10 cellular contexts compared by ENCODE assay signal in the genomic region with DNA sequence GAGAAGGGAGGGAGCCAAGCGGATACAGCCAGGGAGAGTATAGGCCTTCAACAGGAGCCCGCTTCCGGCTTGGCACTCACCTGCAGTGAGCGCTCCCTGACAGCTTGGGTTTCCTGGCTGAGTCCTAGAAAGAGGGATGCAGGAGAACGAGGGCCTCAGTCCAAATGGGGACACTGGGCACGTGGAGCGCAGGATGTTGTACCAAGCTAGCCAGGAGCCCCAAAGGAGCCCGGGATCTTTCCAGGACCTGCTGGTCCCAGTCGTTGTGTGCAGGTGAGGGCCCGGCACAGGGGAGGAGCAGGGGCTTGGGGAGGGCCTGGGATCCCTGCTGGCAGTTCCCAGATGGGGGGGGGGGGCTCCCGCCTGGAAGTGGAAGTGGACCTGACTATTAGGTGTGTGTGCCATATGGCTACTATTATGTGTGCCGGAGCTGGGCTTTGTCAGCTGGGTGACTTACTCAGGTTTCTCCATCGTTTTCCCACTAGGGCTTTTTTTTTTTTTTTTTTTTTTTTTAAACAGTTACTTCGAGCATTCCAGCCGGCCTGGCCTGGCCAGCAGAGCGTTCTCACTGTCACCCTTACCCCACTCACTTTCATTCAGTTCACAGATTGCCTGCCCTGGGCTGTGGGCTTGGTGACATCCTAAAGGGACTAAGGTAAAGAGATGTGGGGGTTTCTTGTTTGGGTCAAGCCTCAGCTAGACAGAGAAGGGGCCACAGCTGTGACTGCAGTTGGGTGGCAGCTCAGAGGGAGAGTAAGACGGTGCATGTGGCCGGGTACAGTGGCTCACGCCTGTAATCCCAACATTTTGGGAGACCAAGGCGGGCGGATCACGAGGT. TPM values are rescaled to one million over a fixed set of nuclear protein-coding genes. Genes with fewer than 3 reads are reported as not detected.
DNase-seq lines count a peak whose midpoint lies in the region; ATAC-seq, FAIRE-seq and TF ChIP-seq lines count a peak whose summit lies in the region.
"Had no signal": no experiment of that assay in that cellular context is flagged by ENCODE, and none has a peak within 500 bp of the region (broad histone marks: within the 10 kb centered on the region; RNA-seq: fewer than 3 reads in every experiment).

No MANE protein-coding gene starts in this region.

- intact Hi-C loops in Right ventricle myocardium inferior (cut with DNase I) (loop anchor here (1.0 kb wide), 1 partner anchor 19 kb away; no protein-coding TSS in a partner anchor), Right ventricle myocardium superior (cut with DNase I) (no loop called here), endothelial cell of umbilical vein (cut with micrococcal nuclease) (loop anchor here (1.0 to 2.0 kb wide), 5 partner anchors 10 to 62 kb away; a partner anchor contains a TSS)

- no peaks in the 10 kb centered on the region for H3K36me3 Mint-ChIP-seq in nephron progenitor cell (ENCODE audit: low read depth)
- H3K36me3 Mint-ChIP-seq: memory B cell had no signal

- H3K79me2 ChIP-seq in endothelial cell of umbilical vein (ENCODE audit: control insufficient read depth, insufficient read depth, low read length): peaks cover 78% of the 10 kb centered on the region

- FAIRE-seq in endothelial cell of umbilical vein (lab: Jason Lieb, UNC): no peak
- FAIRE-seq: A204.1 had no signal

- peaks cover 50% of the 10 kb centered on the region for H3K4me1 Mint-ChIP-seq in nephron progenitor cell

- CTCF ChIA-PET in endothelial cell of umbilical vein (lab: Charles Lee): interaction anchor here (0.7 to 4.5 kb wide), 9 partner anchors 14 to 127 kb away, joined by 3 to 29 read pairs (median 4); no protein-coding TSS in a partner anchor

- 61% methylated on average over 22 of the region's 22 CpGs for WGBS in urinary bladder

- POLR2A ChIA-PET in endothelial cell of umbilical vein (lab: Charles Lee): interaction anchor here (0.6 to 1.0 kb wide), 2 partner anchors 21 to 54 kb away, joined by 3 to 12 read pairs; no protein-coding TSS in a partner anchor

- peak overlapping the region in 1 of 3 experiments; percentile 82 for H3K4me3 ChIP-seq in endothelial cell of umbilical vein (replicated peaks in 1 of 3; ENCODE audit: insufficient read depth in 1 of 3, low read depth in 1 of 3, low read length in 3 of 3)
- H3K4me3 ChIP-seq in urinary bladder (ENCODE audit: low read depth, low read length): no peak overlapping the region

- H3K9ac ChIP-seq in endothelial cell of umbilical vein (replicated peaks; ENCODE audit: extremely low read depth, insufficient read depth, low read length): peak overlapping the region; percentile 78

- H3K36me3 ChIP-seq in endothelial cell of umbilical vein (ENCODE audit: control insufficient read depth in 2 of 2, extremely low read depth in 1 of 2, insufficient read depth in 2 of 2, low read length in 2 of 2): peaks cover 0 to 8% of the 10 kb centered on the region in 2 experiments
- no peaks in the 10 kb centered on the region for H3K36me3 ChIP-seq in urinary bladder (ENCODE audit: insufficient read depth)

- peaks cover 52% of the 10 kb centered on the region for H3K4me1 ChIP-seq in endothelial cell of umbilical vein (ENCODE audit: control insufficient read depth, extremely low read depth, insufficient read depth, low read length)
- H3K4me1 ChIP-seq in urinary bladder (ENCODE audit: insufficient read depth): no peaks in the 10 kb centered on the region

- H3K27ac ChIP-seq in endothelial cell of umbilical vein (ENCODE audit: insufficient read depth, low read depth, low read length) (peak overlapping the region; percentile 98), urinary bladder (ENCODE audit: low read depth) (peak overlapping the region; percentile 65)

- TF ChIP-seq POLR2A in endothelial cell of umbilical vein (IDR thresholded peaks at IDR 0.05; ENCODE audit: low read depth, low read length): no peak

- no peak overlapping the region for H2AFZ ChIP-seq in endothelial cell of umbilical vein (ENCODE audit: low read depth, low read length)

- peaks cover 4% of the 10 kb centered on the region for H3K27me3 Mint-ChIP-seq in nephron progenitor cell (ENCODE audit: low read depth, poor library complexity)
- H3K27me3 Mint-ChIP-seq: memory B cell had no signal

- H3K9me3 ChIP-seq in endothelial cell of umbilical vein (replicated peaks; ENCODE audit: control insufficient read depth, insufficient read depth, low read length): no peaks in the 10 kb centered on the region

- peak overlapping the region; percentile 66 for H3K27ac Mint-ChIP-seq in nephron progenitor cell

- peak; percentile 50 for DNase-seq in Right ventricle myocardium inferior (ENCODE audit: missing footprints)
- DNase-seq in Right ventricle myocardium superior: no peak
- peak; percentile 24 for DNase-seq in endothelial cell of umbilical vein (ENCODE audit: low read depth, low spot score)
- no peak for DNase-seq in nephron progenitor cell

- no peaks in the 10 kb centered on the region for H3K9me1 ChIP-seq in endothelial cell of umbilical vein (replicated peaks; ENCODE audit: control insufficient read depth, extremely low read depth, insufficient read depth, low read length)

- peak overlapping the region; percentile 94 for H3K4me2 ChIP-seq in endothelial cell of umbilical vein (ENCODE audit: insufficient read depth, low read length)

- dilution Hi-C loops in endothelial cell of umbilical vein (cut with MboI; ENCODE audit: extremely low pct_ligation_motif_present, low sequenced_read_pairs): no loop called here

- H3K9me3 Mint-ChIP-seq in nephron progenitor cell: no peaks in the 10 kb centered on the region
- H3K9me3 Mint-ChIP-seq: memory B cell had no signal

- ATAC-seq in Right ventricle myocardium inferior (no peak), Right ventricle myocardium superior (ENCODE audit: poor library complexity) (no peak), GM18861 (IDR thresholded peaks at IDR 0.05; ENCODE audit: unreplicated experiment) (no peak), GM18870 (IDR thresholded peaks at IDR 0.05; ENCODE audit: unreplicated experiment) (no peak), HG03439 (IDR thresholded peaks at IDR 0.05; ENCODE audit: unreplicated experiment) (no peak)

- peak overlapping the region; percentile 83 for H3K4me3 Mint-ChIP-seq in nephron progenitor cell

- BruUV-seq in endothelial cell of umbilical vein (replicated peaks; lab: Mats Ljungman, UMichigan): no TSS peak

- TF ChIP-seq CTCF in endothelial cell of umbilical vein (IDR thresholded peaks at IDR 0.05; ENCODE audit: extremely low read depth in 1 of 2, insufficient read depth in 1 of 2, low read depth in 1 of 2, low read length in 2 of 2): no peak
- no peak for TF ChIP-seq CTCF in nephron progenitor cell (IDR thresholded peaks at IDR 0.05)

- H3K27me3 ChIP-seq in endothelial cell of umbilical vein (ENCODE audit: control insufficient read depth in 2 of 2, insufficient read depth in 2 of 2, low read length in 2 of 2): no peaks in the 10 kb centered on the region

- no peaks in the 10 kb centered on the region for H4K20me1 ChIP-seq in endothelial cell of umbilical vein (replicated peaks; ENCODE audit: control insufficient read depth, extremely low read depth, insufficient read depth, low read length)

RNA-seq across cellular contexts. Expression of a gene that starts 3.8 kb away (rescaled TPM):
- total RNA-seq in Right ventricle myocardium inferior (57.4 TPM), Right ventricle myocardium superior (62.7 TPM), endothelial cell of umbilical vein (171 and 173 TPM in 2 replicates), urinary bladder (25.5 TPM)
- polyA plus RNA-seq in endothelial cell of umbilical vein (174 and 240 TPM in 2 replicates), urinary bladder (77.0 TPM)
- 115 and 124 TPM in 2 replicates for polyA plus RNA-seq in endothelial cell of umbilical vein (2011; cell fraction: cytosol; rRNA removed)
- 359 and 433 TPM in 2 replicates for polyA plus RNA-seq in endothelial cell of umbilical vein (2011; cell fraction: nucleus; rRNA removed)
- 83.5 and 83.8 TPM in 2 replicates for polyA plus RNA-seq in endothelial cell of umbilical vein (2012)
- 76.5 and 98.2 TPM in 2 replicates for polyA minus RNA-seq in endothelial cell of umbilical vein
- polyA minus RNA-seq in endothelial cell of umbilical vein (2011; cell fraction: cytosol; rRNA and poly(A)+ RNA removed): 54.3 TPM
- polyA minus RNA-seq in endothelial cell of umbilical vein (2011; cell fraction: nucleus; rRNA and poly(A)+ RNA removed): 98.8 and 152 TPM in 2 replicates

RNA-seq across cellular contexts. Expression of a gene that starts 6.8 kb away (rescaled TPM):
- total RNA-seq in Right ventricle myocardium inferior (35.5 TPM), Right ventricle myocardium superior (33.9 TPM), endothelial cell of umbilical vein (36.7 and 41.3 TPM in 2 replicates), urinary bladder (9.7 TPM)
- polyA plus RNA-seq in endothelial cell of umbilical vein (45.3 and 66.0 TPM in 2 replicates), urinary bladder (51.9 TPM)
- 22.1 and 32.3 TPM in 2 replicates for polyA plus RNA-seq in endothelial cell of umbilical vein (2011; cell fraction: cytosol; rRNA removed)
- 20.0 and 21.2 TPM in 2 replicates for polyA plus RNA-seq in endothelial cell of umbilical vein (2011; cell fraction: nucleus; rRNA removed)
- polyA plus RNA-seq in endothelial cell of umbilical vein (2012): 19.6 and 25.4 TPM in 2 replicates
- 6.5 and 13.0 TPM in 2 replicates for polyA minus RNA-seq in endothelial cell of umbilical vein
- 17.2 TPM for polyA minus RNA-seq in endothelial cell of umbilical vein (2011; cell fraction: cytosol; rRNA and poly(A)+ RNA removed)
- 5.0 and 9.3 TPM in 2 replicates for polyA minus RNA-seq in endothelial cell of umbilical vein (2011; cell fraction: nucleus; rRNA and poly(A)+ RNA removed)

RNA-seq across cellular contexts. Expression of a gene that starts 9.5 kb away (rescaled TPM):
- total RNA-seq in Right ventricle myocardium inferior (79.2 TPM), Right ventricle myocardium superior (81.1 TPM), endothelial cell of umbilical vein (71.6 and 73.3 TPM in 2 replicates), urinary bladder (42.4 TPM)
- polyA plus RNA-seq in endothelial cell of umbilical vein (113 and 137 TPM in 2 replicates), urinary bladder (87.8 TPM)
- 55.7 and 77.7 TPM in 2 replicates for polyA plus RNA-seq in endothelial cell of umbilical vein (2011; cell fraction: cytosol; rRNA removed)
- 288 and 335 TPM in 2 replicates for polyA plus RNA-seq in endothelial cell of umbilical vein (2011; cell fraction: nucleus; rRNA removed)
- 31.6 and 43.3 TPM in 2 replicates for polyA plus RNA-seq in endothelial cell of umbilical vein (2012)
- polyA minus RNA-seq in endothelial cell of umbilical vein: 35.7 and 52.0 TPM in 2 replicates
- polyA minus RNA-seq in endothelial cell of umbilical vein (2011; cell fraction: cytosol; rRNA and poly(A)+ RNA removed): 35.4 TPM
- 58.6 and 76.5 TPM in 2 replicates for polyA minus RNA-seq in endothelial cell of umbilical vein (2011; cell fraction: nucleus; rRNA and poly(A)+ RNA removed)

RNA-seq across cellular contexts. Expression of a gene that starts 30.7 kb away (rescaled TPM):
- total RNA-seq in Right ventricle myocardium inferior (61.2 TPM), Right ventricle myocardium superior (49.7 TPM), endothelial cell of umbilical vein (172 and 187 TPM in 2 replicates), urinary bladder (30.6 TPM)
- polyA plus RNA-seq in endothelial cell of umbilical vein (108 and 120 TPM in 2 replicates), urinary bladder (107 TPM)
- 61.7 and 85.5 TPM in 2 replicates for polyA plus RNA-seq in endothelial cell of umbilical vein (2011; cell fraction: cytosol; rRNA removed)
- polyA plus RNA-seq in endothelial cell of umbilical vein (2011; cell fraction: nucleus; rRNA removed): 212 and 275 TPM in 2 replicates
- polyA plus RNA-seq in endothelial cell of umbilical vein (2012): 88.3 and 96.7 TPM in 2 replicates
- polyA minus RNA-seq in endothelial cell of umbilical vein: 80.3 and 101 TPM in 2 replicates
- polyA minus RNA-seq in endothelial cell of umbilical vein (2011; cell fraction: cytosol; rRNA and poly(A)+ RNA removed): 86.0 TPM
- polyA minus RNA-seq in endothelial cell of umbilical vein (2011; cell fraction: nucleus; rRNA and poly(A)+ RNA removed): 66.8 and 91.7 TPM in 2 replicates

RNA-seq across cellular contexts. Expression of a gene that starts 32.4 kb away (rescaled TPM):
- total RNA-seq in Right ventricle myocardium inferior: 6.7 TPM
- 6.3 TPM for total RNA-seq in Right ventricle myocardium superior
- total RNA-seq in endothelial cell of umbilical vein: 16.5 and 17.7 TPM in 2 replicates
- polyA plus RNA-seq in endothelial cell of umbilical vein: 38.2 and 38.3 TPM in 2 replicates
- polyA plus RNA-seq in endothelial cell of umbilical vein (2011; cell fraction: cytosol; rRNA removed): 29.4 and 30.9 TPM in 2 replicates
- 14.6 and 17.3 TPM in 2 replicates for polyA plus RNA-seq in endothelial cell of umbilical vein (2011; cell fraction: nucleus; rRNA removed)
- polyA plus RNA-seq in endothelial cell of umbilical vein (2012): 18.6 and 21.8 TPM in 2 replicates
- 20.5 and 26.6 TPM in 2 replicates for polyA minus RNA-seq in endothelial cell of umbilical vein
- 22.8 TPM for polyA minus RNA-seq in endothelial cell of umbilical vein (2011; cell fraction: cytosol; rRNA and poly(A)+ RNA removed)
- polyA minus RNA-seq in endothelial cell of umbilical vein (2011; cell fraction: nucleus; rRNA and poly(A)+ RNA removed): 4.3 and 5.0 TPM in 2 replicates
- 6.7 TPM for total RNA-seq in urinary bladder
- polyA plus RNA-seq in urinary bladder: 9.4 TPM

Comparison
In these comparisons a context has a peak if more than half of its experiments do, and no peak if none do; other contexts are left out.
1. DNase-seq: peak in Right ventricle myocardium inferior (single experiment) and endothelial cell of umbilical vein (single experiment); none in Right ventricle myocardium superior (single experiment) and nephron progenitor cell (single experiment).